ENCODE assay signal across 8 cellular contexts in the genomic region with DNA sequence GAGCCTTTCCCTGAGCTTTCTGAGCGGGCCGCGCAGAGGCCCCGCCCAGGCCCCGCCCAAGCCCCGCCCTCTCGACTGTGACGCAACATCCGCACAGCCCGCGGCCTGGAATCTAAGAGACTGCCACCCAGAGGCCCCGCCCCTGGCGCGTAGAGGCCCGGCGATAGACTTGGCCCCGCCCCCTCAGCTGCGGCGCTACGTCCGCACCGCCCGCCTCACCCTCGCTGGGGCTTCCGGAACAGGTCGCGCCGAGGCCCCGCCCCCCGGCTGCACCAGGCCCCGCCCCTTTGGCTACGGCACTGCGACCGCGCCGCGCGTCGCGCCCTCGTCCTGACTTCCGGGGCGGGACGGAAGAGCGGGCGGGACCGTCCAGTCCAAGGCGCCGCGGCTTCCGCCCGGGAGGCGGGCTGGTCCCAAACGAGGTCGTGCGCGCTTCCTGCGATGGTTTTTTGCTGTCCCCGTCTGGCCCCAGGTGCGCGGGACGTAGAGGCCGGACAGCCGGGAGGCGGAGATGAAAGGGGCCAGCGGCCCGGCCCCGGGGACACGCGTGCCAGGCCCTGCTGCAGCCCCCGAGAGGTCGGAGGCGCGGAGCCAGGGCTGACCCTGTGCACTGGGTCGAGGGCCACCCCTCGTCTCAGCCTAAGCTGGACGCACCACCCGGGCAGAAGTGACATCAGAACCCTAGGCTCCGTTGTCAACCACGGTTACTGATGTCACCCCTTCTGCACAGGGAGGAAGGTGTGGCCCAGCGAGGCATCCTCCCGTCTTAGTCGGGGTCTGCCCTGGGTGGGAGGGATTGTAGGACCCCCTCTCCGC. TPM values are rescaled to one million over a fixed set of nuclear protein-coding genes. Genes with fewer than 3 reads are reported as not detected.
DNase-seq lines count a peak whose midpoint lies in the region; ATAC-seq and TF ChIP-seq lines count a peak whose summit lies in the region.

No MANE protein-coding gene starts in this region.

- peak overlapping the region; percentile 81 for H3K4me3 ChIP-seq in H7 (ENCODE audit: insufficient read depth, low read depth, low read length)
- peak overlapping the region; percentile 99 for H3K4me3 ChIP-seq in Loucy (ENCODE audit: low read length, poor library complexity, severe bottlenecking)
- H3K4me3 ChIP-seq in neuron (ENCODE audit: low read length) = peak overlapping the region; percentile 97
- H3K4me3 ChIP-seq in stomach smooth muscle (ENCODE audit: low read length in 2 of 2) = peak overlapping the region; percentile 66 to 94

- H3K79me2 ChIP-seq in Loucy (ENCODE audit: insufficient read depth, low read length) = peaks cover 37% of the 10 kb centered on the region

- H3K4me1 ChIP-seq in Loucy (ENCODE audit: insufficient read depth, low read length, poor library complexity, severe bottlenecking) = peaks cover 49% of the 10 kb centered on the region
- no peaks in the 10 kb centered on the region for H3K4me1 ChIP-seq in foreskin keratinocyte
- peaks cover 7% of the 10 kb centered on the region for H3K4me1 ChIP-seq in neuron (ENCODE audit: insufficient read depth, low read length)
- peaks cover 16% of the 10 kb centered on the region for H3K4me1 ChIP-seq in stomach smooth muscle (ENCODE audit: control insufficient read depth, insufficient read depth, low read length)

- no peaks in the 10 kb centered on the region for H3K27me3 ChIP-seq in H7 (ENCODE audit: control insufficient read depth, insufficient read depth, low read length)
- no peaks in the 10 kb centered on the region for H3K27me3 ChIP-seq in Loucy (ENCODE audit: insufficient read depth, low read length, poor library complexity, severe bottlenecking)
- H3K27me3 ChIP-seq in foreskin keratinocyte = no peaks in the 10 kb centered on the region
- H3K27me3 ChIP-seq in neuron (ENCODE audit: insufficient read depth, low read length) = peaks cover 7% of the 10 kb centered on the region
- H3K27me3 ChIP-seq in stomach smooth muscle (ENCODE audit: control insufficient read depth in 1 of 2, insufficient read depth in 2 of 2, low read length in 2 of 2) = no peaks in the 10 kb centered on the region

- TF ChIP-seq CTCF in Loucy (conservative IDR thresholded peaks at IDR 0.05; ENCODE audit: low read length) = no peak
- peak; percentile 8 for TF ChIP-seq CTCF in foreskin keratinocyte (conservative IDR thresholded peaks at IDR 0.05)

- H2AFZ ChIP-seq in Loucy (ENCODE audit: low read length) = peak overlapping the region; percentile 79
- peak overlapping the region; percentile 82 for H2AFZ ChIP-seq in neuron (ENCODE audit: low read depth, low read length)

- H3K36me3 ChIP-seq in H7 (replicated peaks; ENCODE audit: control insufficient read depth, insufficient read depth, low read length) (no peaks in the 10 kb centered on the region), Loucy (ENCODE audit: insufficient read depth, low read length) (no peaks in the 10 kb centered on the region), neuron (ENCODE audit: insufficient read depth, low read length) (no peaks in the 10 kb centered on the region), stomach smooth muscle (ENCODE audit: control insufficient read depth in 2 of 2, insufficient read depth in 2 of 2, low read length in 2 of 2) (no peaks in the 10 kb centered on the region)

- no peaks in the 10 kb centered on the region for H4K20me1 ChIP-seq in Loucy (ENCODE audit: insufficient read depth, low read length, poor library complexity, severe bottlenecking)

- no peaks in the 10 kb centered on the region for H3K9me2 ChIP-seq in Loucy (replicated peaks; ENCODE audit: low read depth, low read length)

- peak overlapping the region; percentile 86 for H3K27ac ChIP-seq in foreskin keratinocyte
- peak overlapping the region; percentile 88 for H3K27ac ChIP-seq in stomach smooth muscle (ENCODE audit: low read length)

- H3K9ac ChIP-seq in Loucy (ENCODE audit: low read depth, low read length, poor library complexity, severe bottlenecking) (peak overlapping the region; percentile 89), stomach smooth muscle (ENCODE audit: low read length in 2 of 2) (peak overlapping the region; percentile 91 to 94)

- H3K9me3 ChIP-seq in Loucy (ENCODE audit: insufficient read depth, low read depth, low read length) = no peaks in the 10 kb centered on the region
- H3K9me3 ChIP-seq in neuron (ENCODE audit: low read length) = no peaks in the 10 kb centered on the region
- H3K9me3 ChIP-seq in stomach smooth muscle (ENCODE audit: control insufficient read depth in 2 of 2, low read length in 2 of 2) = no peaks in the 10 kb centered on the region

- peak overlapping the region; percentile 100 for H3K4me2 ChIP-seq in Loucy (ENCODE audit: low read depth, low read length, poor library complexity, severe bottlenecking)

- H3F3A ChIP-seq in Loucy (ENCODE audit: low read depth) = 0 out of 2 replicates have a peak, but pooled peaks cover 5% of the 10 kb centered on the region

- DNase-seq in GDM1 (lab: John Stamatoyannopoulos, UW) (peak; percentile 99), H7 (peak; percentile 100), SIG-M5 treated with dmso at 0.1 percent for 504 hours (lab: John Stamatoyannopoulos, UW; ENCODE audit: unreplicated experiment) (peak; percentile 94), foreskin keratinocyte (peak; percentile 89 to 96)
- peak; percentile 99 to 100 (median 99) for DNase-seq in activated naive CD4-positive, alpha-beta T cell (lab: John Stamatoyannopoulos, UW)

- ATAC-seq in foreskin keratinocyte = peak; percentile 90

RNA-seq across cellular contexts. Expression of a gene that starts 59.0 kb away (rescaled TPM):
- total RNA-seq in H7 (2014; rRNA removed; shearing (Covaris generic)) = 0.10 TPM in 1 of 2 replicates, not detected in the other
- total RNA-seq in foreskin keratinocyte = 9.5 and 41.8 TPM in 2 replicates
- polyA plus RNA-seq in foreskin keratinocyte = 14.0 and 50.2 TPM in 2 replicates

Comparison
In these comparisons a context has a peak if more than half of its experiments do, and no peak if none do; other contexts are left out.
1. Peak in every context shown above with its lines: DNase-seq, ATAC-seq, H3K4me3 ChIP-seq and H3K27ac ChIP-seq.